ENCODE assay signal across 29 cellular contexts in genomic region chr11:47536925-47537324, GRCh38. TPM values are rescaled to one million over a fixed set of nuclear protein-coding genes. Genes with fewer than 3 reads are reported as not detected.
"Had no signal": no experiment of that assay in that cellular context is flagged by ENCODE, and none has a peak within 500 bp of the region (broad histone marks: within the 10 kb centered on the region; RNA-seq: fewer than 3 reads in every experiment).

No MANE protein-coding gene starts in this region.

- H3K4me2 ChIP-seq: hepatocyte, smooth muscle cell had no signal

- H3K4me3 ChIP-seq: body of pancreas, hepatocyte, lung, sigmoid colon, smooth muscle cell, thoracic aorta, upper lobe of left lung had no signal

- DNase-seq: activated CD4-positive, alpha-beta memory T cell treated with anti-CD3 and anti-CD28 coated beads, Interleukin-2, amount 10 ng/mL, durations not matched to agents 7 days and 5 days; activated CD4-positive, alpha-beta T cell treated with anti-CD3 and anti-CD28 coated beads, Interleukin-2, amount 10 ng/mL, durations not matched to agents 24 days and 14 days; activated gamma-delta T cell treated with Interleukin-2 at 50 U/mL for 16 hours; activated T-cell treated with anti-CD3 and anti-CD28 coated beads for 4 hours; anterior cingulate cortex; body of pancreas; caudate nucleus; effector CD8-positive, alpha-beta T cell; erythroblast; foreskin melanocyte; glutamatergic neuron; immature natural killer cell; natural killer cell; sigmoid colon; stimulated activated CD4-positive, alpha-beta T cell treated with anti-CD3 and anti-CD28 coated beads, Interleukin-15, amount 100 ng/mL, for 24 hours; stimulated activated CD8-positive, alpha-beta memory T cell treated with anti-CD3 and anti-CD28 coated beads, Interleukin-4, amount 100 ng/mL, for 48 hours; stimulated activated naive B cell treated with anti-CD40 and anti-IgM and Interleukin-4, amounts not matched to agents 10 μg/mL and 1 μg/mL and 100 μg/mL, for 72 hours; T-cell; upper lobe of left lung had no signal

- H3K9me3 ChIP-seq: body of pancreas, sigmoid colon, thoracic aorta, upper lobe of left lung had no signal

- ATAC-seq: body of pancreas; left lobe of liver; natural killer cell; stimulated activated naive B cell treated with anti-CD40 and anti-IgM and Interleukin-4, amounts not matched to agents 10 μg/mL and 1 μg/mL and 100 μg/mL, for 72 hours; T-cell had no signal

- H3K27me3 ChIP-seq: body of pancreas, hepatocyte, sigmoid colon, upper lobe of left lung had no signal

- H3K36me3 ChIP-seq: sigmoid colon, thoracic aorta had no signal

- H3K27ac ChIP-seq: body of pancreas, hepatocyte, upper lobe of left lung had no signal

RNA-seq across cellular contexts. Expression of gene FAM180B, which starts 49.6 kb away (rescaled TPM):
- total RNA-seq: activated T-helper 1 cell treated with anti-CD3 and anti-CD28 coated beads, Interleukin-12 subunit alpha, Interleukin-12 subunit beta, Interleukin-2, Interleukin-4 antibody, amounts not matched to agents 30 ng/mL and 10 ng/mL and 1 ng/mL, durations not matched to agents 14 hours and 24 hours and 36 hours; fibroblast of lung; kidney epithelial cell; left lobe of liver; osteoblast; renal cortical epithelial cell; smooth muscle cell had no signal
- polyA plus RNA-seq: fibroblast of lung, hepatocyte, immature natural killer cell, smooth muscle cell had no signal
